ENCODE assay signal across 17 cellular contexts in the genomic region with DNA sequence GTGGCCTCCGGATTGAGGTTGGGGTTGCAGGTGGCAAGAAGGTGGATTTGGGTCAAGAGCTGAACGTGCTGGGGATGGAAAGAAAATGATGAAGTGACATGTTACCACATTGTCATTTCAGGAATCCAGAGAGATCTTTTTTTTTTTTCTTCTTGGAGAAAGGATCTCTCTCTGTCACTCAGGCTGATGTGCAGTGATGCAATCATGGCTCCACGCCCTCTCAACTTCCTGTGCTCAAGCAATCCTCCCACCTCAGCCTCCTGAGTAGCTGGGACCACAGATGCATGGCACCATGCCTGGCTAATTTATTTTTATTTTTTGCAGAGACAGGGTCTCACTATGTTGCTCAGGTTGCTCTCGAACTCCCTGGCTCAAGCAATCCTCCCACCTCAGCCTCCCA.
DNase-seq lines count a peak whose midpoint lies in the region; ATAC-seq, FAIRE-seq and TF ChIP-seq lines count a peak whose summit lies in the region.
"Had no signal": no experiment of that assay in that cellular context is flagged by ENCODE, and none has a peak within 500 bp of the region (broad histone marks: within the 10 kb centered on the region; RNA-seq: fewer than 3 reads in every experiment).

No MANE protein-coding gene starts in this region.

- H3K4me2 ChIP-seq in mammary epithelial cell (ENCODE audit: insufficient read depth, low read depth, low read length) (no peak overlapping the region), astrocyte (ENCODE audit: low read length) (no peak overlapping the region)

- no peak for FAIRE-seq in astrocyte (lab: Jason Lieb, UNC)
- FAIRE-seq: TTC549 had no signal

- CTCF ChIA-PET in MCF 10A (lab: Yijun Ruan, JAX) (interaction anchor here (0.7 to 2.1 kb wide), 3 partner anchors 10 to 31 kb away, joined by 3 to 9 read pairs (median 3); no protein-coding TSS in a partner anchor), mammary epithelial cell (lab: Charles Lee; ENCODE audit: low non-redundant PET) (no interaction called here)

- H3K27me3 Mint-ChIP-seq in MCF 10A (ENCODE audit: insufficient read depth, unreplicated experiment) (no peaks in the 10 kb centered on the region), astrocyte (ENCODE audit: low read depth, unreplicated experiment) (no peaks in the 10 kb centered on the region)
- no peaks in the 10 kb centered on the region for H3K27me3 Mint-ChIP-seq in stimulated activated naive CD8-positive, alpha-beta T cell treated with anti-CD3 and anti-CD28 coated beads, Interleukin-15, amount 100 ng/mL, for 72 hours
- H3K27me3 Mint-ChIP-seq: B cell; central memory CD8-positive, alpha-beta T cell; stimulated activated naive B cell treated with anti-CD40 and anti-IgM and Interleukin-4, amounts not matched to agents 10 μg/mL and 1 μg/mL and 100 μg/mL, for 72 hours had no signal

- H3K4me1 Mint-ChIP-seq in MCF 10A (ENCODE audit: insufficient read depth, unreplicated experiment): peaks cover 10% of the 10 kb centered on the region
- H3K4me1 Mint-ChIP-seq in astrocyte (ENCODE audit: low read depth, unreplicated experiment): peaks cover 7% of the 10 kb centered on the region
- peaks cover 14% of the 10 kb centered on the region for H3K4me1 Mint-ChIP-seq in stimulated activated naive CD8-positive, alpha-beta T cell treated with anti-CD3 and anti-CD28 coated beads, Interleukin-15, amount 100 ng/mL, for 72 hours
- H3K4me1 Mint-ChIP-seq: central memory CD8-positive, alpha-beta T cell; stimulated activated naive B cell treated with anti-CD40 and anti-IgM and Interleukin-4, amounts not matched to agents 10 μg/mL and 1 μg/mL and 100 μg/mL, for 72 hours had no signal

- TF ChIP-seq CTCF in MCF 10A (IDR thresholded peaks at IDR 0.05; ENCODE audit: unreplicated experiment) (no peak), mammary epithelial cell (conservative IDR thresholded peaks at IDR 0.05 in 1 of 2, IDR thresholded peaks at IDR 0.05 in 1 of 2; ENCODE audit: extremely low read depth in 1 of 2, insufficient read depth in 1 of 2, low read depth in 1 of 2, low read length in 2 of 2) (no peak), astrocyte (IDR thresholded peaks at IDR 0.05; ENCODE audit: insufficient read depth, low read depth, low read length) (no peak)

- H3K27ac ChIP-seq in mammary epithelial cell (ENCODE audit: insufficient read depth, low read depth, low read length): no peak overlapping the region
- H3K27ac ChIP-seq in astrocyte (ENCODE audit: low read depth, low read length): no peak overlapping the region
- H3K27ac ChIP-seq: esophagus muscularis mucosa, RWPE1 had no signal

- DNase-seq in MCF 10A (ENCODE audit: unreplicated experiment): peak; percentile 56
- no peak for DNase-seq in mammary epithelial cell
- DNase-seq in MV-4-11 (lab: John Stamatoyannopoulos, UW): peak; percentile 53
- DNase-seq in astrocyte (ENCODE audit: low read depth): peak; percentile 4
- DNase-seq in stimulated activated naive CD8-positive, alpha-beta T cell treated with anti-CD3 and anti-CD28 coated beads, Interleukin-15, amount 100 ng/mL, for 72 hours: no peak
- no peak for DNase-seq in hypothalamus (lab: John Stamatoyannopoulos, UW)
- DNase-seq in midbrain (lab: John Stamatoyannopoulos, UW): no peak
- no peak for DNase-seq in medulla oblongata (ENCODE audit: extremely low spot score)
- DNase-seq: Karpas-422; NCI-H2227 treated with DMSO at 0.1 percent for 48 hours; stimulated activated CD4-positive, alpha-beta T cell treated with anti-CD3 and anti-CD28 coated beads, Interleukin-2, amount 100 ng/mL, for 48 hours; stimulated activated naive B cell treated with anti-CD40 and anti-IgM and Interleukin-4, amounts not matched to agents 10 μg/mL and 1 μg/mL and 100 μg/mL, for 72 hours had no signal

- no peak overlapping the region for H3K27ac Mint-ChIP-seq in MCF 10A (ENCODE audit: low read depth, unreplicated experiment)
- peak overlapping the region; percentile 56 for H3K27ac Mint-ChIP-seq in astrocyte (ENCODE audit: unreplicated experiment)
- H3K27ac Mint-ChIP-seq in stimulated activated naive CD8-positive, alpha-beta T cell treated with anti-CD3 and anti-CD28 coated beads, Interleukin-15, amount 100 ng/mL, for 72 hours: peak overlapping the region; percentile 28 to 76
- H3K27ac Mint-ChIP-seq: B cell; stimulated activated naive B cell treated with anti-CD40 and anti-IgM and Interleukin-4, amounts not matched to agents 10 μg/mL and 1 μg/mL and 100 μg/mL, for 72 hours had no signal

- H4K20me1 ChIP-seq in mammary epithelial cell (ENCODE audit: insufficient read depth, low read length) (no peaks in the 10 kb centered on the region), astrocyte (ENCODE audit: insufficient read depth, low read length) (no peaks in the 10 kb centered on the region)

- H3K9me3 ChIP-seq in mammary epithelial cell (replicated peaks; ENCODE audit: insufficient read depth, low read length) (no peaks in the 10 kb centered on the region), astrocyte (ENCODE audit: insufficient read depth, low read depth, low read length) (no peaks in the 10 kb centered on the region)
- H3K9me3 ChIP-seq: esophagus muscularis mucosa had no signal

- intact Hi-C loops in MCF 10A (cut with micrococcal nuclease): no loop called here
- intact Hi-C loops in mammary epithelial cell (cut with micrococcal nuclease): no loop called here

- no peaks in the 10 kb centered on the region for H3K9me3 Mint-ChIP-seq in MCF 10A (ENCODE audit: unreplicated experiment)
- no peaks in the 10 kb centered on the region for H3K9me3 Mint-ChIP-seq in astrocyte (ENCODE audit: unreplicated experiment)
- H3K9me3 Mint-ChIP-seq in stimulated activated naive CD8-positive, alpha-beta T cell treated with anti-CD3 and anti-CD28 coated beads, Interleukin-15, amount 100 ng/mL, for 72 hours: no peaks in the 10 kb centered on the region
- H3K9me3 Mint-ChIP-seq: central memory CD8-positive, alpha-beta T cell; stimulated activated naive B cell treated with anti-CD40 and anti-IgM and Interleukin-4, amounts not matched to agents 10 μg/mL and 1 μg/mL and 100 μg/mL, for 72 hours had no signal

- H3K27me3 ChIP-seq in mammary epithelial cell (ENCODE audit: insufficient read depth, low read length) (no peaks in the 10 kb centered on the region), astrocyte (ENCODE audit: insufficient read depth, low read length) (no peaks in the 10 kb centered on the region)
- H3K27me3 ChIP-seq: esophagus muscularis mucosa had no signal

- H3K4me1 ChIP-seq in mammary epithelial cell (ENCODE audit: insufficient read depth, low read length) (no peaks in the 10 kb centered on the region), astrocyte (ENCODE audit: insufficient read depth, low read length) (no peaks in the 10 kb centered on the region)
- H3K4me1 ChIP-seq: esophagus muscularis mucosa had no signal

- POLR2A ChIA-PET in MCF 10A (lab: Yijun Ruan, JAX): interaction anchor here (0.7 kb wide), 1 partner anchor 129 kb away, joined by 3 read pairs; no protein-coding TSS in a partner anchor

- H2AFZ ChIP-seq in mammary epithelial cell (ENCODE audit: low read depth, low read length): no peak overlapping the region
- H2AFZ ChIP-seq in astrocyte (ENCODE audit: low read depth, low read length): no peak overlapping the region

- no peaks in the 10 kb centered on the region for H3K79me2 ChIP-seq in mammary epithelial cell (ENCODE audit: insufficient read depth, low read length)
- no peaks in the 10 kb centered on the region for H3K79me2 ChIP-seq in astrocyte (ENCODE audit: insufficient read depth, low read length)

- H3K9ac ChIP-seq in mammary epithelial cell (ENCODE audit: insufficient read depth, low read length) (no peak overlapping the region), astrocyte (ENCODE audit: low read length) (no peak overlapping the region)

- 89% methylated on average over 4 of the region's 4 CpGs for WGBS in mammary epithelial cell (ENCODE audit: low coverage, missing lambda C conversion rate)

- ATAC-seq in stimulated activated naive CD8-positive, alpha-beta T cell treated with anti-CD3 and anti-CD28 coated beads, Interleukin-15, amount 100 ng/mL, for 72 hours: no peak
- ATAC-seq: stimulated activated naive B cell treated with anti-CD40 and anti-IgM and Interleukin-4, amounts not matched to agents 10 μg/mL and 1 μg/mL and 100 μg/mL, for 72 hours had no signal

- BruUV-seq in MCF 10A (replicated peaks; lab: Mats Ljungman, UMichigan): no TSS peak
- no TSS peak for BruUV-seq in mammary epithelial cell (replicated peaks; lab: Mats Ljungman, UMichigan)

- H3K4me3 ChIP-seq in mammary epithelial cell (replicated peaks in 1 of 3; ENCODE audit: insufficient read depth in 1 of 3, low read depth in 2 of 3, low read length in 3 of 3) (no peak overlapping the region), astrocyte (ENCODE audit: insufficient read depth, low read depth, low read length) (no peak overlapping the region)
- H3K4me3 ChIP-seq: esophagus muscularis mucosa had no signal

- peaks cover 89% of the 10 kb centered on the region for H3K36me3 Mint-ChIP-seq in MCF 10A (ENCODE audit: insufficient read depth, unreplicated experiment)
- peaks cover 24% of the 10 kb centered on the region for H3K36me3 Mint-ChIP-seq in astrocyte (ENCODE audit: low read depth, unreplicated experiment)

- dilution Hi-C loops in mammary epithelial cell (cut with HindIII; ENCODE audit: low sequenced_read_pairs): no loop called here

- H3K4me3 Mint-ChIP-seq in MCF 10A (ENCODE audit: unreplicated experiment): no peak overlapping the region
- peak overlapping the region; percentile 17 for H3K4me3 Mint-ChIP-seq in astrocyte (ENCODE audit: unreplicated experiment)
- H3K4me3 Mint-ChIP-seq in stimulated activated naive CD8-positive, alpha-beta T cell treated with anti-CD3 and anti-CD28 coated beads, Interleukin-15, amount 100 ng/mL, for 72 hours: no peak overlapping the region
- H3K4me3 Mint-ChIP-seq: B cell; central memory CD8-positive, alpha-beta T cell; stimulated activated naive B cell treated with anti-CD40 and anti-IgM and Interleukin-4, amounts not matched to agents 10 μg/mL and 1 μg/mL and 100 μg/mL, for 72 hours had no signal

- in situ Hi-C loops in mammary epithelial cell (cut with MboI; ENCODE audit: low sequenced_read_pairs in 2 of 2): no loop called here

- H3K36me3 ChIP-seq in mammary epithelial cell (ENCODE audit: insufficient read depth, low read length) (peaks cover 10% of the 10 kb centered on the region), astrocyte (ENCODE audit: insufficient read depth, low read length) (peaks cover 41% of the 10 kb centered on the region)

Comparison
In these comparisons a context has a peak if more than half of its experiments do, and no peak if none do; other contexts are left out.
1. DNase-seq: peak in MCF 10A (single experiment), MV-4-11 (single experiment) and astrocyte (single experiment); none in mammary epithelial cell (single experiment), stimulated activated naive CD8-positive, alpha-beta T cell treated with anti-CD3 and anti-CD28 coated beads, Interleukin-15, amount 100 ng/mL, for 72 hours (0 of 2), hypothalamus (0 of 51), midbrain (single experiment) and medulla oblongata (single experiment).